ENCODE assay signal across 1 cellular context in the genomic region with DNA sequence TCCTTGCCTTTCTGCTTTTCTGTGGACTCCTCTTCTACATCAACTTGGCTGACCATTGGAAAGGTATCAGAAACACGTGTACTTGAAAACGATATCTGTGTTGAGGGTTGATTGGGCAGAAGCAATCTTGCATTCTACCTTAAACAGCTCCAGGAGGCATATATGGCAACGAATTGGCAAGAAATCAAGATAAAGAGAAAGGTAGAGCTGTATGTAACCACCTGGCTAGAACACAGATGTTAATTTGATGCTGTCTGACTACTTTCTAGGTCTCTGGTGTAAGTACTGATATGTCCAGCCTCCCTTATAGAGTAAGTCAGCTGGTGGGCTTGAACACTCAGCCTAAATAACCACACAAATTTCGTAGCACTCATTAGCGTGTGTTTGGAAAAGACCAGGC.
TF ChIP-seq lines count a peak whose summit lies in the region.

No MANE protein-coding gene starts in this region.

TF ChIP-seq in A549, 52 proteins besides CTCF, POLR2A, EP300 and RAD21:
- TF ChIP-seq FOSL2 (IDR thresholded peaks at IDR 0.05) (no peak), FOSL2 (CRISPR knock-in tag; IDR thresholded peaks at IDR 0.05) (no peak), TP53 (CRISPR knock-in tag; IDR thresholded peaks at IDR 0.05) (no peak), FOSB (CRISPR knock-in tag; IDR thresholded peaks at IDR 0.05) (no peak), NR3C1 (IDR thresholded peaks at IDR 0.05) (no peak), RFX5 (IDR thresholded peaks at IDR 0.05) (no peak)
- TF ChIP-seq, protein P1, sequence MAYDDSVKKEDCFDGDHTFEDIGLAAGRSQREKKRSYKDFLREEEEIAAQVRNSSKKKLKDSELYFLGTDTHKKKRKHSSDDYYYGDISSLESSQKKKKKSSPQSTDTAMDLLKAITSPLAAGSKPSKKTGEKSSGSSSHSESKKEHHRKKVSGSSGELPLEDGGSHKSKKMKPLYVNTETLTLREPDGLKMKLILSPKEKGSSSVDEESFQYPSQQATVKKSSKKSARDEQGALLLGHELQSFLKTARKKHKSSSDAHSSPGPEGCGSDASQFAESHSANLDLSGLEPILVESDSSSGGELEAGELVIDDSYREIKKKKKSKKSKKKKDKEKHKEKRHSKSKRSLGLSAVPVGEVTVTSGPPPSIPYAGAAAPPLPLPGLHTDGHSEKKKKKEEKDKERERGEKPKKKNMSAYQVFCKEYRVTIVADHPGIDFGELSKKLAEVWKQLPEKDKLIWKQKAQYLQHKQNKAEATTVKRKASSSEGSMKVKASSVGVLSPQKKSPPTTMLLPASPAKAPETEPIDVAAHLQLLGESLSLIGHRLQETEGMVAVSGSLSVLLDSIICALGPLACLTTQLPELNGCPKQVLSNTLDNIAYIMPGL (CRISPR knock-in tag; IDR thresholded peaks at IDR 0.05; ENCODE audit: borderline replicate concordance) = no peak
TF ChIP-seq in A549: peak in this region for 0.
